8 cellular contexts compared by ENCODE assay signal in genomic region chr2:159124441-159124911, GRCh38.
DNase-seq lines count a peak whose midpoint lies in the region; ATAC-seq and TF ChIP-seq lines count a peak whose summit lies in the region.

No MANE protein-coding gene starts in this region.

- H3K9me3 Mint-ChIP-seq in endodermal cell (no peaks in the 10 kb centered on the region), nephron (no peaks in the 10 kb centered on the region)

- 76 to 100% methylated on average over 1 to 3 of the region's 5 CpGs for WGBS in endodermal cell (ENCODE audit: insufficient coverage in 1 of 2, insufficient read length in 1 of 2), 2 experiments

- peaks cover 27% of the 10 kb centered on the region for H3K36me3 ChIP-seq in endodermal cell (ENCODE audit: control insufficient read depth, insufficient read depth, low read length)

- no peak overlapping the region for H3K4me3 ChIP-seq in endodermal cell (ENCODE audit: low read length)

- H3K27me3 ChIP-seq in endodermal cell (ENCODE audit: control insufficient read depth, insufficient read depth, low read length, poor library complexity, severe bottlenecking) = no peaks in the 10 kb centered on the region

- H3K27ac ChIP-seq in endodermal cell (ENCODE audit: low read depth, low read length) = no peak overlapping the region

- H3K36me3 Mint-ChIP-seq in endodermal cell (ENCODE audit: low read depth) (no peaks in the 10 kb centered on the region), nephron (ENCODE audit: low read depth) (peaks cover 18% of the 10 kb centered on the region)

- H3K4me3 Mint-ChIP-seq in endodermal cell (no peak overlapping the region), nephron (no peak overlapping the region)

- no peak overlapping the region for H3K9ac ChIP-seq in endodermal cell (ENCODE audit: extremely low read depth, low read length, poor library complexity, severe bottlenecking)

- H3K27me3 Mint-ChIP-seq in endodermal cell (ENCODE audit: insufficient read depth) (no peaks in the 10 kb centered on the region), nephron (ENCODE audit: low read depth) (no peaks in the 10 kb centered on the region)

- H3K27ac Mint-ChIP-seq in endodermal cell = peak overlapping the region; percentile 83
- H3K27ac Mint-ChIP-seq in nephron = peak overlapping the region; percentile 52 to 89 (median 82)

- H3K4me1 Mint-ChIP-seq in endodermal cell (peaks cover 10% of the 10 kb centered on the region), nephron (peaks cover 60% of the 10 kb centered on the region)

- ATAC-seq in HG03432 (IDR thresholded peaks at IDR 0.05; ENCODE audit: unreplicated experiment) (no peak), HG02642 (IDR thresholded peaks at IDR 0.05; ENCODE audit: poor library complexity, unreplicated experiment) (no peak)

- H3K4me1 ChIP-seq in endodermal cell (ENCODE audit: control insufficient read depth, insufficient read depth, low read length) = peaks cover 4% of the 10 kb centered on the region

- peaks cover 6% of the 10 kb centered on the region for H3K9me3 ChIP-seq in endodermal cell (ENCODE audit: control insufficient read depth, low read length)

- DNase-seq in NCI-H2171 treated with DMSO at 0.1 percent for 48 hours (lab: John Stamatoyannopoulos, UW) = peak; percentile 53
- no peak for DNase-seq in NCI-H2171 (lab: John Stamatoyannopoulos, UW)
- DNase-seq in SIG-M5 treated with dmso at 0.1 percent for 504 hours (lab: John Stamatoyannopoulos, UW; ENCODE audit: unreplicated experiment) = peak; percentile 86
- no peak for DNase-seq in endodermal cell
- no peak for DNase-seq in GM19240 (ENCODE audit: insufficient read length, low spot score)

- no peak for TF ChIP-seq CTCF in endodermal cell (conservative IDR thresholded peaks at IDR 0.05)
- TF ChIP-seq CTCF in nephron (IDR thresholded peaks at IDR 0.05; ENCODE audit: unreplicated experiment in 3 of 3) = no peak

Comparison
In these comparisons a context has a peak if more than half of its experiments do, and no peak if none do; other contexts are left out.
1. DNase-seq: peak in NCI-H2171 treated with DMSO at 0.1 percent for 48 hours (single experiment) and SIG-M5 treated with dmso at 0.1 percent for 504 hours (single experiment); none in NCI-H2171 (single experiment), endodermal cell (single experiment) and GM19240 (single experiment).